ENCODE assay signal across 8 cellular contexts in the genomic region with DNA sequence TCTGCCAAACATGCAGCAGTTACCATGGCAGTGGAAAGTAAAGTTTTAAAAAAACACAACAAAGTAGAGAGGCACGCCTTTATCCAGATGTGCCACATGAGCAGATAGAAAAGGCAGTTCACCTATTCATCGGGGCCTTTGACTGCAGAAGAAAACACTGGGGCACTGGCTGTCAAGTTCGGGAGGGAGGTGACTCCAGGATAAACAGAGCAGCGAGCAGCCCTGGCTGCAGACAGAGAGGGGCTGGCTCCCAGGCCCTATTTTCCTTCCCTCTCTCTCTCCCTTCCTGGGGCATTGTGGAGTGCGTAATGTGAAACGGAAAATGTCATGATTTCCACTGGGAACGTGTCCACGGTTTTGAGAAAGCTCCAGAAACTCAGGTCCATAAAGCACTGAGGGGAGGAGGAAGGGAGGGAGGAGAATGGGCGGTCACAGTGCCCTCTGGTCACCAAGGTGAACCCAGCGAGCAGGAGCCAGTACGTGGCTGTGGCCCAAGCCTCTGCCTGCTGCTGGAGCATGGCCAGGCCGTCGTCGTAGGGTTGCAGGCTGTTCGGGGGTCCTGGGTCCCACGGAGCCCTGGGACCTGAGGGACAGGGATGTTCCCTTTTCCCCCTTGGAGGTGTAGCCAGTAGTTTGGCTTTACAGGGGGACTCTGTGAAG.
DNase-seq lines count a peak whose midpoint lies in the region; ATAC-seq and TF ChIP-seq lines count a peak whose summit lies in the region.

No MANE protein-coding gene starts in this region.

- no TSS peak for BruUV-seq in PC-9 (replicated peaks; lab: Mats Ljungman, UMichigan)

- peaks cover 15% of the 10 kb centered on the region; the same call in 1 of the 2 replicates for H3K79me2 ChIP-seq in PC-9 (ENCODE audit: low read depth)

- CTCF ChIA-PET in PC-9 (lab: Charles Lee) = interaction anchor here (0.6 to 1.2 kb wide), 12 partner anchors 10 to 368 kb away, joined by 3 to 8 read pairs (median 4); no protein-coding TSS in a partner anchor

- H3K4me3 ChIP-seq in CD4-positive, CD25-positive, alpha-beta regulatory T cell (ENCODE audit: low read depth, low read length) = peak overlapping the region; percentile 56
- H3K4me3 ChIP-seq in HFF-Myc (replicated peaks; ENCODE audit: low read depth, low read length) (peak overlapping the region; percentile 26), PC-9 (peak overlapping the region; percentile 34; the same call in 1 of the 2 replicates), body of pancreas (no peak overlapping the region), stomach smooth muscle (ENCODE audit: low read length in 2 of 2) (peak overlapping the region; percentile 23 to 63)

- no peak for DNase-seq in CD4-positive, CD25-positive, alpha-beta regulatory T cell
- no peak for DNase-seq in HFF-Myc (ENCODE audit: extremely low read depth, low read depth)
- DNase-seq in PC-9 = no peak
- DNase-seq in body of pancreas = peak; percentile 79 to 88 (median 86)
- peak; percentile 78 to 86 for DNase-seq in left colon
- DNase-seq in NCI-H2107 treated with DMSO at 0.1 percent for 48 hours (lab: John Stamatoyannopoulos, UW; ENCODE audit: unreplicated experiment) = no peak
- DNase-seq in GM19238 (ENCODE audit: insufficient read length, low spot score) = no peak

- peak overlapping the region; percentile 77 for H3K4me2 ChIP-seq in PC-9

- WGBS in body of pancreas, 2 donors = 0 to 2% methylated on average over 16 of the region's 16 CpGs

- H3K9ac ChIP-seq in stomach smooth muscle (ENCODE audit: low read length in 2 of 2) = peak overlapping the region; percentile 80 to 95

- peak overlapping the region; percentile 66 to 87 (median 76) for H3K4me3 Mint-ChIP-seq in CD4-positive, CD25-positive, alpha-beta regulatory T cell

- H3K27ac ChIP-seq in CD4-positive, CD25-positive, alpha-beta regulatory T cell (ENCODE audit: insufficient read depth, low read length, poor library complexity, severe bottlenecking) = peak overlapping the region; percentile 93
- peak overlapping the region; percentile 97 for H3K27ac ChIP-seq in PC-9
- H3K27ac ChIP-seq in body of pancreas = peak overlapping the region; percentile 96 to 98 (median 97)
- peak overlapping the region; percentile 100 for H3K27ac ChIP-seq in stomach smooth muscle (ENCODE audit: low read length)

- H3K9me2 ChIP-seq in PC-9 (ENCODE audit: insufficient read depth) = no peaks in the 10 kb centered on the region

- TF ChIP-seq CTCF in HFF-Myc (IDR thresholded peaks at IDR 0.05; ENCODE audit: low read depth, low read length, missing control alignments) (no peak), PC-9 (conservative IDR thresholded peaks at IDR 0.05) (no peak), body of pancreas (IDR thresholded peaks at IDR 0.05) (no peak)

- H3K9me3 ChIP-seq in CD4-positive, CD25-positive, alpha-beta regulatory T cell (ENCODE audit: control insufficient read depth in 2 of 2, low read length in 2 of 2) = no peaks in the 10 kb centered on the region
- H3K9me3 ChIP-seq in PC-9 (ENCODE audit: insufficient read depth, low read depth) = no peaks in the 10 kb centered on the region
- no peaks in the 10 kb centered on the region for H3K9me3 ChIP-seq in body of pancreas
- H3K9me3 ChIP-seq in stomach smooth muscle (ENCODE audit: control insufficient read depth in 2 of 2, low read length in 2 of 2) = no peaks in the 10 kb centered on the region

- H3K4me1 Mint-ChIP-seq in CD4-positive, CD25-positive, alpha-beta regulatory T cell = peaks cover 5 to 64% (median 38%) of the 10 kb centered on the region in 4 donors

- H3K36me3 ChIP-seq in CD4-positive, CD25-positive, alpha-beta regulatory T cell (ENCODE audit: control insufficient read depth, insufficient read depth, low read length) = no peaks in the 10 kb centered on the region
- H3K36me3 ChIP-seq in PC-9 (ENCODE audit: low read depth) = no peaks in the 10 kb centered on the region
- H3K36me3 ChIP-seq in body of pancreas (replicated peaks in 1 of 2; ENCODE audit: insufficient read depth in 1 of 2, low read depth in 2 of 2) = no peaks in the 10 kb centered on the region
- no peaks in the 10 kb centered on the region for H3K36me3 ChIP-seq in stomach smooth muscle (ENCODE audit: control insufficient read depth in 2 of 2, insufficient read depth in 2 of 2, low read length in 2 of 2)

- ATAC-seq in CD4-positive, CD25-positive, alpha-beta regulatory T cell (ENCODE audit: low read depth in 2 of 2) = peak; percentile 42 to 60
- peak; percentile 42 for ATAC-seq in body of pancreas
- peak; percentile 65 for ATAC-seq in left colon

- 0 out of 2 replicates have a peak overlapping the region, but pooled peaks have one; percentile 12 for H2AFZ ChIP-seq in PC-9

- no peaks in the 10 kb centered on the region for H3K27me3 Mint-ChIP-seq in CD4-positive, CD25-positive, alpha-beta regulatory T cell

- H3K4me1 ChIP-seq in CD4-positive, CD25-positive, alpha-beta regulatory T cell (ENCODE audit: control insufficient read depth, insufficient read depth, low read length, poor library complexity, severe bottlenecking) = peaks cover 40% of the 10 kb centered on the region
- peaks cover 80% of the 10 kb centered on the region for H3K4me1 ChIP-seq in PC-9 (replicated peaks; ENCODE audit: insufficient read depth)
- peaks cover 79% of the 10 kb centered on the region for H3K4me1 ChIP-seq in body of pancreas
- H3K4me1 ChIP-seq in stomach smooth muscle (ENCODE audit: control insufficient read depth, insufficient read depth, low read length) = peaks cover 72% of the 10 kb centered on the region

- intact Hi-C loops in PC-9 (cut with micrococcal nuclease; ENCODE audit: unreplicated experiment) = loop anchor here (1.0 kb wide), 18 partner anchors 22 to 359 kb away; no protein-coding TSS in a partner anchor
- intact Hi-C loops in body of pancreas (cut with DNase I) = no loop called here
- intact Hi-C loops in left colon (cut with DNase I, micrococcal nuclease) = loop anchor here in 1 of 2 donors (10.0 kb wide), 1 partner anchor 250 kb away; no protein-coding TSS in a partner anchor

- H3K27ac Mint-ChIP-seq in CD4-positive, CD25-positive, alpha-beta regulatory T cell = peak overlapping the region; percentile 93 to 99 (median 93)

- H3K9me3 Mint-ChIP-seq in CD4-positive, CD25-positive, alpha-beta regulatory T cell = no peaks in the 10 kb centered on the region

- no peaks in the 10 kb centered on the region for H3K36me3 Mint-ChIP-seq in CD4-positive, CD25-positive, alpha-beta regulatory T cell

- H3K27me3 ChIP-seq in CD4-positive, CD25-positive, alpha-beta regulatory T cell (ENCODE audit: control insufficient read depth, insufficient read depth, low read length) = no peaks in the 10 kb centered on the region
- no peaks in the 10 kb centered on the region for H3K27me3 ChIP-seq in PC-9 (ENCODE audit: insufficient read depth, low read depth)
- H3K27me3 ChIP-seq in body of pancreas = no peaks in the 10 kb centered on the region
- no peaks in the 10 kb centered on the region for H3K27me3 ChIP-seq in stomach smooth muscle (ENCODE audit: control insufficient read depth in 1 of 2, insufficient read depth in 2 of 2, low read length in 2 of 2)

- H3F3A ChIP-seq in PC-9 (ENCODE audit: insufficient read depth, low read depth) = peaks cover 51% of the 10 kb centered on the region

- POLR2A ChIA-PET in PC-9 (lab: Charles Lee; ENCODE audit: unreplicated experiment) = interaction anchor here (0.5 to 2.3 kb wide), 29 partner anchors 9 to 351 kb away, joined by 3 to 65 read pairs (median 6); no protein-coding TSS in a partner anchor

- peak in 1 of 3 donors; percentile 10 for TF ChIP-seq POLR2A in body of pancreas (IDR thresholded peaks at IDR 0.05)

- H4K20me1 ChIP-seq in PC-9 (ENCODE audit: insufficient read depth) = no peaks in the 10 kb centered on the region

Comparison
In these comparisons a context has a peak if more than half of its experiments do, and no peak if none do; other contexts are left out.
1. DNase-seq: peak in body of pancreas (4 of 4) and left colon (2 of 2); none in CD4-positive, CD25-positive, alpha-beta regulatory T cell (0 of 3), HFF-Myc (single experiment), PC-9 (0 of 2), NCI-H2107 treated with DMSO at 0.1 percent for 48 hours (single experiment) and GM19238 (single experiment).
2. H3K4me3 ChIP-seq: peak in CD4-positive, CD25-positive, alpha-beta regulatory T cell (single experiment), HFF-Myc (single experiment), PC-9 (single experiment) and stomach smooth muscle (2 of 2); none in body of pancreas (0 of 2).
3. Peak in every context shown above with its lines, with median percentiles within 50 percentile points of each other: ATAC-seq and H3K27ac ChIP-seq.